18 cellular contexts compared by ENCODE assay signal in the genomic region with DNA sequence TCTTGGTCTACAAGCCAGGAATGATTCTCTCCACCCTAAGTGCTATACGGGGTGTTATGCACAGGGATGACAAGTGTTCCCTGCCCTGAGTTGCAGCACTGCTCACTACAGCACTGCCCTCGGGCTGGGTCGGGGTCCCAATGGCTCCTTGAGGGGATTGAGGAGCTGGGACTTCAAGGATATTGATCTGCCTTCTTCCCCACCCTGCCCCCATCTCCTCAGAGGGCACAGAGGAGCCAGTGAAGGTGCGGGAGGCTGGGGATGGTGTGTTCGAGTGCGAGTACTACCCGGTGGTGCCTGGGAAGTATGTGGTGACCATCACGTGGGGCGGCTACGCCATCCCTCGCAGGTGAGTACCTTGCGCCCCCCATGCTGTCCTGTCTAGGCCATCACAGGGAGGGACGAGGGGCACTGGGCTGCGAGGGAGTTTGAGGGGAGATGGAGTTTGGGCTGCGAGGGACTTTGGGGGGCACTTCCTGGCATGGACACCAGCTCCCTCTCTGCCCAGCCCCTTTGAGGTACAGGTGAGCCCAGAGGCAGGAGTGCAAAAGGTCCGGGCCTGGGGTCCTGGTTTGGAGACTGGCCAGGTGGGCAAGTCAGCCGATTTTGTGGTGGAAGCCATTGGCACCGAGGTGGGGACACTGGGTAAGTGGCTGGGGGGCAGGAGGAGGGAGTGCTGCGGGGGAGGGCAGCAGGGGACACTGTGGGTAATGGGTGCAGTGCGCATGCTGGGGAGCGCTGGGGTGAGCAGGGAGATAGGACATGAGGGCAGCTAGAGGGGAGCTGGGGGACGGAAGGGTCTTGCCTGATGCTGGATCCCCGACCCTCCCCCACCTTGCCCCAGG. TPM values are rescaled to one million over a fixed set of nuclear protein-coding genes. Genes with fewer than 3 reads are reported as not detected.
DNase-seq lines count a peak whose midpoint lies in the region; ATAC-seq, FAIRE-seq and TF ChIP-seq lines count a peak whose summit lies in the region.
"Had no signal": no experiment of that assay in that cellular context is flagged by ENCODE, and none has a peak within 500 bp of the region (broad histone marks: within the 10 kb centered on the region; RNA-seq: fewer than 3 reads in every experiment).

No MANE protein-coding gene starts in this region.

- H3K9me3 ChIP-seq in K562 (replicated peaks; ENCODE audit: control insufficient read depth, insufficient read depth, low read depth, low read length): no peaks in the 10 kb centered on the region
- no peaks in the 10 kb centered on the region for H3K9me3 ChIP-seq in sigmoid colon
- H3K9me3 ChIP-seq: BE2C, SJSA1 had no signal

- H3K9me3 Mint-ChIP-seq in memory B cell: no peaks in the 10 kb centered on the region
- H3K9me3 Mint-ChIP-seq in activated naive CD4-positive, alpha-beta T cell treated with anti-CD3 and anti-CD28 coated beads, Interleukin-2, amount 50 U/mL, for 72 hours: no peaks in the 10 kb centered on the region
- H3K9me3 Mint-ChIP-seq: CD4-positive, alpha-beta T cell had no signal

- peak overlapping the region in 1 of 2 experiments; percentile 8; a peak in 1 of 4 replicates for H3K9ac ChIP-seq in K562 (ENCODE audit: insufficient read depth in 1 of 2, low read depth in 2 of 2, low read length in 2 of 2)

- peaks cover 8% of the 10 kb centered on the region for H3K4me1 Mint-ChIP-seq in memory B cell

- H3K4me2 ChIP-seq in K562 (ENCODE audit: insufficient read depth, low read length): no peak overlapping the region

- H3K9me1 ChIP-seq in K562 (ENCODE audit: control insufficient read depth, insufficient read depth, low read length): peaks cover 10% of the 10 kb centered on the region

- CTCF ChIA-PET in K562 (lab: Yijun Ruan, JAX; ENCODE audit: low intra/inter-chr PET ratio): interaction anchor here (1.1 kb wide), 1 partner anchor 40 kb away, joined by 8 read pairs; no protein-coding TSS in a partner anchor

- POLR2A ChIA-PET in K562 (lab: Yijun Ruan, JAX): interaction anchor here (0.5 to 4.0 kb wide), 7 partner anchors 8 to 145 kb away, joined by 3 to 31 read pairs (median 3); no protein-coding TSS in a partner anchor

- no peaks in the 10 kb centered on the region for H3K36me3 Mint-ChIP-seq in memory B cell
- H3K36me3 Mint-ChIP-seq in activated naive CD4-positive, alpha-beta T cell treated with anti-CD3 and anti-CD28 coated beads, Interleukin-2, amount 50 U/mL, for 72 hours: no peaks in the 10 kb centered on the region

- H3K27me3 Mint-ChIP-seq in memory B cell: peaks cover 4% of the 10 kb centered on the region
- H3K27me3 Mint-ChIP-seq: CD4-positive, alpha-beta T cell had no signal

- H3K4me3 ChIP-seq in K562: no peak overlapping the region
- H3K4me3 ChIP-seq in sigmoid colon: no peak overlapping the region
- H3K4me3 ChIP-seq: SJSA1 had no signal

- TSS peak; percentile 16 for BruUV-seq in K562 (replicated peaks; lab: Mats Ljungman, UMichigan)

- peaks cover 25% of the 10 kb centered on the region for H4K20me1 ChIP-seq in K562 (replicated peaks; ENCODE audit: control insufficient read depth, insufficient read depth, low read length)

- TF ChIP-seq EP300 in K562 (IDR thresholded peaks at IDR 0.05; ENCODE audit: low read length): no peak
- no peak for TF ChIP-seq EP300 in sigmoid colon (IDR thresholded peaks at IDR 0.05)

- in situ Hi-C loops in GM13977 (cut with MboI; ENCODE audit: low pct_unique_long_range_greater_than_20kb, low sequenced_read_pairs, unreplicated experiment): no loop called here
- in situ Hi-C loops in K562 (cut with MboI): no loop called here

- H3K27ac Mint-ChIP-seq in memory B cell: peak overlapping the region; percentile 62
- no peak overlapping the region for H3K27ac Mint-ChIP-seq in activated naive CD4-positive, alpha-beta T cell treated with anti-CD3 and anti-CD28 coated beads, Interleukin-2, amount 50 U/mL, for 72 hours
- H3K27ac Mint-ChIP-seq: CD4-positive, alpha-beta T cell had no signal

- H3K4me1 ChIP-seq in K562 (replicated peaks in 1 of 2; ENCODE audit: control insufficient read depth in 2 of 2, insufficient read depth in 2 of 2, low read length in 2 of 2) (peaks cover 0 to 56% of the 10 kb centered on the region in 2 experiments; a peak in 2 of 5 replicates), sigmoid colon (peaks cover 0 to 61% (median 34%) of the 10 kb centered on the region in 4 donors)

- H3K4me3 Mint-ChIP-seq in memory B cell: no peak overlapping the region
- H3K4me3 Mint-ChIP-seq: CD4-positive, alpha-beta T cell had no signal

- no peak overlapping the region for H2AFZ ChIP-seq in K562 (ENCODE audit: low read depth, low read length)

- no peak for TF ChIP-seq RAD21 in K562 (CRISPR knock-in tag; conservative IDR thresholded peaks at IDR 0.05 in 1 of 2, IDR thresholded peaks at IDR 0.05 in 1 of 2)

- H3K36me3 ChIP-seq in K562 (ENCODE audit: control insufficient read depth, insufficient read depth, low read length) (peaks cover 100% of the 10 kb centered on the region; the same call in 2 of the 3 replicates), sigmoid colon (peaks cover 51 to 99% (median 92%) of the 10 kb centered on the region in 4 donors)

- ATAC-seq in K562 (no peak), memory B cell (ENCODE audit: low read depth) (no peak), omental fat pad (ENCODE audit: low FRiP score) (no peak)
- no peak for ATAC-seq in activated naive CD4-positive, alpha-beta T cell treated with anti-CD3 and anti-CD28 coated beads, Interleukin-2, amount 50 U/mL, for 72 hours

- no peaks in the 10 kb centered on the region for H3K27me3 ChIP-seq in K562 (ENCODE audit: control insufficient read depth in 2 of 2, insufficient read depth in 2 of 2, low read length in 2 of 2)
- H3K27me3 ChIP-seq in sigmoid colon: no peaks in the 10 kb centered on the region
- H3K27me3 ChIP-seq: BE2C, SJSA1 had no signal

- WGBS in K562 (ENCODE audit: insufficient coverage, low coverage, missing lambda C conversion rate): 93% methylated on average over 18 of the region's 23 CpGs
- 86 to 93% methylated on average over 23 of the region's 23 CpGs for WGBS in sigmoid colon, 2 donors

- no peak for FAIRE-seq in K562 (lab: Jason Lieb, UNC)
- FAIRE-seq: H54 had no signal

- H3K27ac ChIP-seq in K562 (ENCODE audit: extremely low read depth, low read depth, low read length): no peak overlapping the region
- peak overlapping the region; percentile 54 to 99 (median 96) for H3K27ac ChIP-seq in sigmoid colon
- H3K27ac ChIP-seq: SJSA1 had no signal

- H3K79me2 ChIP-seq in K562 (ENCODE audit: control insufficient read depth, insufficient read depth, low read length): no peaks in the 10 kb centered on the region

- TF ChIP-seq CTCF in GM13977 (IDR thresholded peaks at IDR 0.05; ENCODE audit: extremely low read depth, insufficient read depth, missing control alignments) (no peak), K562 (IDR thresholded peaks at IDR 0.05 in 2 of 3, conservative IDR thresholded peaks at IDR 0.05 in 1 of 3; ENCODE audit: insufficient read depth in 2 of 3, low read depth in 1 of 3, low read length in 3 of 3) (no peak), sigmoid colon (IDR thresholded peaks at IDR 0.05) (no peak), omental fat pad (IDR thresholded peaks at IDR 0.05) (no peak)

- TF ChIP-seq POLR2A in K562 (conservative IDR thresholded peaks at IDR 0.05): no peak
- no peak for TF ChIP-seq POLR2A in sigmoid colon (IDR thresholded peaks at IDR 0.05)

- intact Hi-C loops in K562 (cut with micrococcal nuclease) (no loop called here), sigmoid colon (cut with DNase I) (no loop called here)

- peak; percentile 22 for DNase-seq in GM13977 (ENCODE audit: low spot score)
- DNase-seq in K562 (ENCODE audit: extremely low read depth in 1 of 4, low spot score in 3 of 4): no peak
- DNase-seq in memory B cell (ENCODE audit: low spot score in 2 of 2): no peak
- no peak for DNase-seq in sigmoid colon
- no peak for DNase-seq in omental fat pad (ENCODE audit: low spot score)
- no peak for DNase-seq in activated naive CD4-positive, alpha-beta T cell treated with anti-CD3 and anti-CD28 coated beads, Interleukin-2, amount 50 U/mL, for 72 hours (ENCODE audit: low spot score in 2 of 2)
- no peak for DNase-seq in NCI-H2081 treated with DMSO at 0.1 percent for 48 hours (lab: John Stamatoyannopoulos, UW)
- no peak for DNase-seq in NCI-H2029 (lab: John Stamatoyannopoulos, UW)
- DNase-seq: ACHN; BE2C; Calu3; CD4-positive, alpha-beta T cell; NCI-H1417 treated with DMSO at 0.1 percent for 48 hours; NCI-H1930; NCI-H748 treated with DMSO at 0.1 percent for 48 hours; RPMI8226 had no signal

RNA-seq across cellular contexts. Expression of gene FLNC, which starts 10.3 kb away (rescaled TPM):
- total RNA-seq in K562 (2011; cell fraction: chromatin; rRNA removed; ENCODE audit: low replicate concordance): 62.5 and 206 TPM in 2 replicates
- 132 and 134 TPM in 2 replicates for total RNA-seq in K562 (2011; cell fraction: nucleolus; rRNA removed)
- total RNA-seq in K562 (2011; cell fraction: nucleoplasm; rRNA removed): 72.1 and 81.0 TPM in 2 replicates
- 60.7 and 94.5 TPM in 2 replicates for total RNA-seq in K562 (2014; rRNA removed)
- total RNA-seq in K562 (2014; rRNA removed; fragmentation: Illumina TruSeq; extraction: Trizol): 11.4 and 18.2 TPM in 2 replicates
- 28.8 and 33.3 TPM in 2 replicates for total RNA-seq in K562 (2015; rRNA removed; fragmentation: Illumina TruSeq; extraction: Trizol)
- total RNA-seq in K562 (2021): 148 and 155 TPM in 2 replicates
- polyA plus RNA-seq in K562 (2011; rRNA removed): 10.3 and 11.4 TPM in 2 replicates
- polyA plus RNA-seq in K562 (2011; cell fraction: cytosol; rRNA removed): 11.4 and 26.8 TPM in 2 replicates
- polyA plus RNA-seq in K562 (2011; cell fraction: nucleus; rRNA removed): 58.5 and 126 TPM in 2 replicates
- 66.6 and 106 TPM in 2 replicates for polyA plus RNA-seq in K562 (2012)
- polyA plus RNA-seq in K562 (2014; fragmentation: Illumina TruSeq; extraction: Trizol): 32.8 and 55.3 TPM in 2 replicates
- 1 to 10 TPM in 1 of 2 experiments, under 1 TPM in 1; 0.90 to 1.1 TPM for polyA plus RNA-seq in K562 (2014; fragmentation: Nextera tagmentation; extraction: Ambion mirVana)
- 29.0 and 34.7 TPM in 2 replicates for polyA plus RNA-seq in K562 (2014; rRNA removed)
- 15.1 and 41.9 TPM in 2 replicates for polyA minus RNA-seq in K562 (2011; rRNA and poly(A)+ RNA removed)
- polyA minus RNA-seq in K562 (2011; cell fraction: cytosol; rRNA and poly(A)+ RNA removed): 127 and 146 TPM in 2 replicates
- 53.1 and 53.6 TPM in 2 replicates for polyA minus RNA-seq in K562 (2011; cell fraction: nucleus; rRNA and poly(A)+ RNA removed)
- 100 to 1,000 TPM in 3 of 4 donors, 10 to 100 TPM in 1; 95.3 to 489 (median 242) TPM for total RNA-seq in sigmoid colon
- polyA plus RNA-seq in sigmoid colon: 10 to 100 TPM in 1 of 3 donors, 1 to 10 TPM in 1, under 1 TPM in 1; 0.69 to 12.6 (median 5.4) TPM
- 100 to 1,000 TPM in 1 of 4 donors, 10 to 100 TPM in 2, 1 to 10 TPM in 1; 7.7 to 140 (median 25.5) TPM for total RNA-seq in omental fat pad
- under 1 TPM; 0.02 to 0.14 TPM for total RNA-seq in activated naive CD4-positive, alpha-beta T cell treated with anti-CD3 and anti-CD28 coated beads, Interleukin-2, amount 50 U/mL, for 72 hours

RNA-seq across cellular contexts. Expression of gene ATP6V1F, which starts 22.1 kb away (rescaled TPM):
- total RNA-seq in K562 (2011; cell fraction: chromatin; rRNA removed; ENCODE audit: low replicate concordance): 21.6 and 54.5 TPM in 2 replicates
- 72.7 and 74.7 TPM in 2 replicates for total RNA-seq in K562 (2011; cell fraction: nucleolus; rRNA removed)
- 70.9 and 89.2 TPM in 2 replicates for total RNA-seq in K562 (2011; cell fraction: nucleoplasm; rRNA removed)
- 265 and 341 TPM in 2 replicates for total RNA-seq in K562 (2014; rRNA removed)
- total RNA-seq in K562 (2014; rRNA removed; fragmentation: Illumina TruSeq; extraction: Trizol): 174 and 206 TPM in 2 replicates
- total RNA-seq in K562 (2015; rRNA removed; fragmentation: Illumina TruSeq; extraction: Trizol): 332 and 336 TPM in 2 replicates
- total RNA-seq in K562 (2021): 378 and 393 TPM in 2 replicates
- polyA plus RNA-seq in K562 (2011; rRNA removed): 507 and 542 TPM in 2 replicates
- 869 and 1,641 TPM in 2 replicates for polyA plus RNA-seq in K562 (2011; cell fraction: cytosol; rRNA removed)
- 256 and 267 TPM in 2 replicates for polyA plus RNA-seq in K562 (2011; cell fraction: nucleus; rRNA removed)
- polyA plus RNA-seq in K562 (2012): 454 and 820 TPM in 2 replicates
- 604 and 714 TPM in 2 replicates for polyA plus RNA-seq in K562 (2014; fragmentation: Illumina TruSeq; extraction: Trizol)
- 1,000 to 10,000 TPM in 1 of 2 experiments, 100 to 1,000 TPM in 1; 733 to 1,123 TPM for polyA plus RNA-seq in K562 (2014; fragmentation: Nextera tagmentation; extraction: Ambion mirVana)
- 568 and 645 TPM in 2 replicates for polyA plus RNA-seq in K562 (2014; rRNA removed)
- 83.2 and 101 TPM in 2 replicates for polyA minus RNA-seq in K562 (2011; rRNA and poly(A)+ RNA removed)
- 93.9 and 97.2 TPM in 2 replicates for polyA minus RNA-seq in K562 (2011; cell fraction: cytosol; rRNA and poly(A)+ RNA removed)
- 35.3 and 68.5 TPM in 2 replicates for polyA minus RNA-seq in K562 (2011; cell fraction: nucleus; rRNA and poly(A)+ RNA removed)
- total RNA-seq in sigmoid colon: 100 to 1,000 TPM in 3 of 4 donors, 10 to 100 TPM in 1; 96.7 to 138 (median 131) TPM
- 100 to 1,000 TPM; 148 to 214 (median 183) TPM for polyA plus RNA-seq in sigmoid colon
- total RNA-seq in omental fat pad: 100 to 1,000 TPM in 3 of 4 donors, 10 to 100 TPM in 1; 86.7 to 186 (median 133) TPM
- 100 to 1,000 TPM; 104 to 113 TPM for total RNA-seq in activated naive CD4-positive, alpha-beta T cell treated with anti-CD3 and anti-CD28 coated beads, Interleukin-2, amount 50 U/mL, for 72 hours

RNA-seq across cellular contexts. Expression of gene CCDC136, which starts 48.8 kb away (rescaled TPM):
- 153 and 165 TPM in 2 replicates for total RNA-seq in K562 (2011; cell fraction: chromatin; rRNA removed; ENCODE audit: low replicate concordance)
- 88.4 and 89.7 TPM in 2 replicates for total RNA-seq in K562 (2011; cell fraction: nucleolus; rRNA removed)
- 120 and 159 TPM in 2 replicates for total RNA-seq in K562 (2011; cell fraction: nucleoplasm; rRNA removed)
- total RNA-seq in K562 (2014; rRNA removed) (17.0 and 23.5 TPM in 2 replicates), K562 (2014; rRNA removed; fragmentation: Illumina TruSeq; extraction: Trizol) (15.3 and 18.8 TPM in 2 replicates), K562 (2015; rRNA removed; fragmentation: Illumina TruSeq; extraction: Trizol) (27.6 and 28.7 TPM in 2 replicates), K562 (2021) (23.7 and 26.5 TPM in 2 replicates), sigmoid colon (10 to 100 TPM; 19.9 to 53.7 (median 23.7) TPM), omental fat pad (10 to 100 TPM in 1 of 4 donors, 1 to 10 TPM in 3; 1.7 to 27.9 (median 2.7) TPM)
- polyA plus RNA-seq in K562 (2011; rRNA removed) (40.2 and 45.0 TPM in 2 replicates), K562 (2014; fragmentation: Illumina TruSeq; extraction: Trizol) (23.5 and 26.9 TPM in 2 replicates), K562 (2014; fragmentation: Nextera tagmentation; extraction: Ambion mirVana) (1 to 10 TPM; 2.4 TPM), K562 (2014; rRNA removed) (34.8 and 40.8 TPM in 2 replicates), sigmoid colon (1 to 10 TPM in 2 of 3 donors, not detected in 1; 2.4 to 2.8 TPM)
- polyA plus RNA-seq in K562 (2011; cell fraction: cytosol; rRNA removed): 12.2 and 20.3 TPM in 2 replicates
- polyA plus RNA-seq in K562 (2011; cell fraction: nucleus; rRNA removed): 165 and 172 TPM in 2 replicates
- polyA plus RNA-seq in K562 (2012): 30.6 and 53.3 TPM in 2 replicates
- 31.9 and 36.9 TPM in 2 replicates for polyA minus RNA-seq in K562 (2011; rRNA and poly(A)+ RNA removed)
- 9.3 and 17.3 TPM in 2 replicates for polyA minus RNA-seq in K562 (2011; cell fraction: cytosol; rRNA and poly(A)+ RNA removed)
- polyA minus RNA-seq in K562 (2011; cell fraction: nucleus; rRNA and poly(A)+ RNA removed): 47.4 and 54.8 TPM in 2 replicates
- 10 to 100 TPM in 1 of 2 donors, 1 to 10 TPM in 1; 6.7 to 20.3 TPM for total RNA-seq in activated naive CD4-positive, alpha-beta T cell treated with anti-CD3 and anti-CD28 coated beads, Interleukin-2, amount 50 U/mL, for 72 hours

Comparison
In these comparisons a context has a peak if more than half of its experiments do, and no peak if none do; other contexts are left out.
1. RNA of gene FLNC, which starts 10.3 kb away (total RNA-seq): 95.3 to 489 TPM in sigmoid colon, 11.4 to 206 TPM in K562 and 7.7 to 140 TPM in omental fat pad; 0.02 to 0.14 TPM in activated naive CD4-positive, alpha-beta T cell treated with anti-CD3 and anti-CD28 coated beads, Interleukin-2, amount 50 U/mL, for 72 hours; every median in the first group is over 4 times any median in the second.